Comparison of ENCODE assay signal across 8 cellular contexts in genomic region chr6:31356216-31356945, GRCh38. TPM values are rescaled to one million over a fixed set of nuclear protein-coding genes. Genes with fewer than 3 reads are reported as not detected.
DNase-seq lines count a peak whose midpoint lies in the region; ATAC-seq and TF ChIP-seq lines count a peak whose summit lies in the region.

No MANE protein-coding gene starts in this region.

- H3K27ac Mint-ChIP-seq in CD8-positive, alpha-beta T cell = peak overlapping the region; percentile 100
- H3K27ac Mint-ChIP-seq in T-helper 2 cell treated with Interferon-gamma antibody and Interleukin-4, amounts not matched to agents 5 μg/mL and 100 μg/mL, for 36 hours = peak overlapping the region; percentile 99

- peak overlapping the region; percentile 92 for H3K4me3 ChIP-seq in CD8-positive, alpha-beta T cell (ENCODE audit: low read depth, low read length)
- H3K4me3 ChIP-seq in HEK293 (ENCODE audit: low read depth, low read length) = peak overlapping the region; percentile 68
- peak overlapping the region; percentile 83 for H3K4me3 ChIP-seq in coronary artery
- H3K4me3 ChIP-seq in mesodermal cell (ENCODE audit: extremely low read depth, insufficient read depth, low read length, poor library complexity, severe bottlenecking) = peak overlapping the region; percentile 62
- H3K4me3 ChIP-seq in tibial artery = peak overlapping the region; percentile 71 to 77

- H3K36me3 ChIP-seq in CD8-positive, alpha-beta T cell (ENCODE audit: insufficient read depth, low read length) = peaks cover 29% of the 10 kb centered on the region
- peaks cover 0 to 22% of the 10 kb centered on the region in 2 experiments; a peak in 1 of 3 replicates for H3K36me3 ChIP-seq in HEK293 (ENCODE audit: control insufficient read depth in 2 of 2, insufficient read depth in 1 of 2, low read length in 2 of 2)
- H3K36me3 ChIP-seq in mesodermal cell (ENCODE audit: control insufficient read depth, insufficient read depth, low read length) = peaks cover 8% of the 10 kb centered on the region
- H3K36me3 ChIP-seq in tibial artery = peaks cover 0 to 15% (median 14%) of the 10 kb centered on the region in 3 donors

- CTCF ChIA-PET in CD8-positive, alpha-beta T cell (lab: Charles Lee) = no interaction called here
- CTCF ChIA-PET in HEK293 (lab: Yijun Ruan, JAX) = no interaction called here

- no peak for TF ChIP-seq CTCF in CD8-positive, alpha-beta T cell (IDR thresholded peaks at IDR 0.05)
- TF ChIP-seq CTCF in HEK293 (tag by site-specific recombination; IDR thresholded peaks at IDR 0.05) = peak; percentile 58
- no peak for TF ChIP-seq CTCF in coronary artery (IDR thresholded peaks at IDR 0.05)
- no peak for TF ChIP-seq CTCF in tibial artery (IDR thresholded peaks at IDR 0.05)

- H3K27ac ChIP-seq in CD8-positive, alpha-beta T cell (ENCODE audit: low read depth, low read length) = peak overlapping the region; percentile 99
- peak overlapping the region; percentile 29; the same call in 1 of the 2 replicates for H3K27ac ChIP-seq in HEK293 (ENCODE audit: extremely low read depth, low read depth, low read length)
- peak overlapping the region; percentile 60 to 91 for H3K27ac ChIP-seq in coronary artery
- no peak overlapping the region for H3K27ac ChIP-seq in mesodermal cell (ENCODE audit: low read depth, low read length, severe bottlenecking)
- H3K27ac ChIP-seq in tibial artery = peak overlapping the region; percentile 81 to 96

- H3K4me3 Mint-ChIP-seq in CD8-positive, alpha-beta T cell = peak overlapping the region; percentile 100
- peak overlapping the region; percentile 95 for H3K4me3 Mint-ChIP-seq in T-helper 2 cell treated with Interferon-gamma antibody and Interleukin-4, amounts not matched to agents 5 μg/mL and 100 μg/mL, for 36 hours

- peaks cover 66% of the 10 kb centered on the region for H3K4me1 Mint-ChIP-seq in CD8-positive, alpha-beta T cell (ENCODE audit: low read depth)
- peaks cover 56% of the 10 kb centered on the region for H3K4me1 Mint-ChIP-seq in T-helper 2 cell treated with Interferon-gamma antibody and Interleukin-4, amounts not matched to agents 5 μg/mL and 100 μg/mL, for 36 hours (ENCODE audit: low read depth)

- peaks cover 55% of the 10 kb centered on the region for H3K36me3 Mint-ChIP-seq in CD8-positive, alpha-beta T cell
- peaks cover 50% of the 10 kb centered on the region for H3K36me3 Mint-ChIP-seq in T-helper 2 cell treated with Interferon-gamma antibody and Interleukin-4, amounts not matched to agents 5 μg/mL and 100 μg/mL, for 36 hours (ENCODE audit: low read depth)

- ATAC-seq in CD8-positive, alpha-beta T cell = no peak
- no peak for ATAC-seq in HG02884 (IDR thresholded peaks at IDR 0.05; ENCODE audit: unreplicated experiment)

- peaks cover 52% of the 10 kb centered on the region for H3K4me1 ChIP-seq in CD8-positive, alpha-beta T cell (ENCODE audit: insufficient read depth, low read length)
- H3K4me1 ChIP-seq in HEK293 (ENCODE audit: control insufficient read depth, insufficient read depth, low read length) (no peaks in the 10 kb centered on the region), mesodermal cell (ENCODE audit: control insufficient read depth, insufficient read depth, low read length, poor library complexity, severe bottlenecking) (no peaks in the 10 kb centered on the region), tibial artery (peaks cover 0 to 11% (median 5%) of the 10 kb centered on the region in 4 donors)

- no peaks in the 10 kb centered on the region for H3K27me3 Mint-ChIP-seq in CD8-positive, alpha-beta T cell (ENCODE audit: low read depth)
- peaks cover 10% of the 10 kb centered on the region for H3K27me3 Mint-ChIP-seq in T-helper 2 cell treated with Interferon-gamma antibody and Interleukin-4, amounts not matched to agents 5 μg/mL and 100 μg/mL, for 36 hours (ENCODE audit: low read depth)

- H3K9me3 ChIP-seq in CD8-positive, alpha-beta T cell (ENCODE audit: low read length) = no peaks in the 10 kb centered on the region
- H3K9me3 ChIP-seq in HEK293 (ENCODE audit: control insufficient read depth, insufficient read depth, low read depth, low read length) = no peaks in the 10 kb centered on the region
- H3K9me3 ChIP-seq in mesodermal cell (ENCODE audit: control insufficient read depth, low read length) = no peaks in the 10 kb centered on the region
- H3K9me3 ChIP-seq in tibial artery = no peaks in the 10 kb centered on the region

- intact Hi-C loops in CD8-positive, alpha-beta T cell (cut with DNase I, micrococcal nuclease) = loop anchor here (5.0 kb wide), 1 partner anchor 739 kb away; the partner anchor contains the start of genes MRPS18B (in 2 of the 2) and PPP1R10 (in 2 of the 2)
- intact Hi-C loops in tibial artery (cut with DNase I; ENCODE audit: low total_unique reads) = no loop called here

- POLR2A ChIA-PET in CD8-positive, alpha-beta T cell (lab: Charles Lee) = interaction anchor here (1.8 to 4.0 kb wide), 3 partner anchors 85 to 159 kb away, joined by 9 to 37 read pairs (median 19); no protein-coding TSS in a partner anchor
- POLR2A ChIA-PET in HEK293 (lab: Yijun Ruan, JAX) = no interaction called here

- WGBS in mesodermal cell (ENCODE audit: insufficient coverage in 2 of 2), 2 experiments = 6 to 11% methylated on average over 42 to 46 of the region's 83 CpGs

- no peaks in the 10 kb centered on the region for H3K9me3 Mint-ChIP-seq in CD8-positive, alpha-beta T cell
- H3K9me3 Mint-ChIP-seq in T-helper 2 cell treated with Interferon-gamma antibody and Interleukin-4, amounts not matched to agents 5 μg/mL and 100 μg/mL, for 36 hours = no peaks in the 10 kb centered on the region

- H3K27me3 ChIP-seq in CD8-positive, alpha-beta T cell (ENCODE audit: insufficient read depth, low read length) = no peaks in the 10 kb centered on the region
- H3K27me3 ChIP-seq in tibial artery = no peaks in the 10 kb centered on the region

- DNase-seq in CD8-positive, alpha-beta T cell = peak in 3 of 7 experiments; percentile 36 to 44 (median 39)
- peak; percentile 40 for DNase-seq in T-helper 2 cell treated with Interferon-gamma antibody and Interleukin-4, amounts not matched to agents 5 μg/mL and 100 μg/mL, for 36 hours (ENCODE audit: low spot score)
- DNase-seq in coronary artery (ENCODE audit: low spot score) (no peak), tibial artery (peak; percentile 52 to 79), SK-N-DZ (ENCODE audit: low spot score) (no peak)

TF ChIP-seq in HEK293, 187 proteins besides CTCF, POLR2A, EP300 and RAD21:
- peak; percentile 23 for TF ChIP-seq ZBTB26 (tag by site-specific recombination; optimal IDR thresholded peaks at IDR 0.05)
- TF ChIP-seq ZNF654 (tag by site-specific recombination; IDR thresholded peaks at IDR 0.05; ENCODE audit: low read depth) = no peak
- TF ChIP-seq ZNF133 (tag by site-specific recombination; IDR thresholded peaks at IDR 0.05) = no peak
- TF ChIP-seq RBAK (tag by site-specific recombination; IDR thresholded peaks at IDR 0.05) = no peak
- TF ChIP-seq ZNF776 (tag by site-specific recombination; IDR thresholded peaks at IDR 0.05; ENCODE audit: borderline replicate concordance) = no peak
- no peak for TF ChIP-seq ZNF692 (tag by site-specific recombination; IDR thresholded peaks at IDR 0.05)
- 0 out of 2 replicates have a peak, but pooled peaks have one; percentile 26 for TF ChIP-seq ZNF843 (tag by site-specific recombination; IDR thresholded peaks at IDR 0.05)
- no peak for TF ChIP-seq ZNF600 (tag by site-specific recombination; IDR thresholded peaks at IDR 0.05)
- peak; percentile 60; the same call in 1 of the 2 replicates for TF ChIP-seq ZNF777 (tag by site-specific recombination; IDR thresholded peaks at IDR 0.05; ENCODE audit: borderline replicate concordance)

RNA-seq across cellular contexts. Expression of gene HLA-B, which starts 0.6 kb away (rescaled TPM):
- over 10,000 TPM in 1 of 2 experiments, 1,000 to 10,000 TPM in 1; 9,693 to 10,002 TPM for total RNA-seq in CD8-positive, alpha-beta T cell
- polyA plus RNA-seq in mesodermal cell (2013, experiment 1 of 2) = 105 TPM
- 81.9 TPM for polyA plus RNA-seq in mesodermal cell (2013, experiment 2 of 2)
- not detected in 2 replicates for polyA plus RNA-seq in SK-N-DZ (2014; cell fraction: cytosol; rRNA removed)
- not detected in 2 replicates for polyA plus RNA-seq in SK-N-DZ (2014; cell fraction: nucleus; rRNA removed)

RNA-seq across cellular contexts. Expression of gene MICA, which starts 47.0 kb away (rescaled TPM):
- 1 to 10 TPM; 5.8 to 6.2 TPM for total RNA-seq in CD8-positive, alpha-beta T cell
- 43.7 TPM for polyA plus RNA-seq in mesodermal cell (2013, experiment 1 of 2)
- polyA plus RNA-seq in mesodermal cell (2013, experiment 2 of 2) = 32.7 TPM
- not detected in 2 replicates for polyA plus RNA-seq in SK-N-DZ (2014; cell fraction: cytosol; rRNA removed)
- not detected in 2 replicates for polyA plus RNA-seq in SK-N-DZ (2014; cell fraction: nucleus; rRNA removed)

Comparison
In these comparisons a context has a peak if more than half of its experiments do, and no peak if none do; other contexts are left out.
1. DNase-seq: peak in T-helper 2 cell treated with Interferon-gamma antibody and Interleukin-4, amounts not matched to agents 5 μg/mL and 100 μg/mL, for 36 hours (single experiment) and tibial artery (2 of 2); none in coronary artery (single experiment) and SK-N-DZ (single experiment).
2. Peak in every context shown above with its lines, with median percentiles within 50 percentile points of each other: H3K4me3 ChIP-seq.